In genomic region chr1:60911980-60912692, GRCh38 we compare ENCODE assay signal across 12 cellular contexts.
DNase-seq lines count a peak whose midpoint lies in the region; ATAC-seq and TF ChIP-seq lines count a peak whose summit lies in the region.
"Had no signal": no experiment of that assay in that cellular context is flagged by ENCODE, and none has a peak within 500 bp of the region (broad histone marks: within the 10 kb centered on the region; RNA-seq: fewer than 3 reads in every experiment).

No MANE protein-coding gene starts in this region.

- 57 to 61% methylated on average over 9 of the region's 9 CpGs for WGBS in thyroid gland, 2 donors

- no peak overlapping the region for H3K27ac ChIP-seq in thyroid gland
- H3K27ac ChIP-seq: 22Rv1, KMS-11 had no signal

- in situ Hi-C loops in GM13976 (cut with MboI; ENCODE audit: low sequenced_read_pairs, unreplicated experiment): no loop called here

- intact Hi-C loops in left cardiac atrium (cut with DNase I): no loop called here
- intact Hi-C loops in thyroid gland (cut with DNase I): no loop called here

- ATAC-seq in left cardiac atrium: peak; percentile 85 to 91

- no peaks in the 10 kb centered on the region for H3K4me1 ChIP-seq in thyroid gland

- TF ChIP-seq POLR2A in thyroid gland (IDR thresholded peaks at IDR 0.05): no peak
- no peak for TF ChIP-seq POLR2A in erythroblast (IDR thresholded peaks at IDR 0.05; ENCODE audit: low read length)

- TF ChIP-seq CTCF in thyroid gland (IDR thresholded peaks at IDR 0.05) (no peak), GM13976 (IDR thresholded peaks at IDR 0.05; ENCODE audit: borderline replicate concordance, control extremely low read depth, extremely low read depth, insufficient read depth, missing control alignments) (no peak)

- no peaks in the 10 kb centered on the region for H3K27me3 ChIP-seq in thyroid gland

- no peak overlapping the region for H3K4me3 ChIP-seq in thyroid gland (replicated peaks in 1 of 3)

- no peaks in the 10 kb centered on the region for H3K36me3 ChIP-seq in thyroid gland

- peak; percentile 37 for DNase-seq in DMS153 (lab: John Stamatoyannopoulos, UW)
- DNase-seq in DMS153 treated with DMSO at 0.1 percent for 48 hours (lab: John Stamatoyannopoulos, UW; ENCODE audit: unreplicated experiment): no peak
- DNase-seq in NCI-H82 treated with DMSO at 0.1 percent for 48 hours (lab: John Stamatoyannopoulos, UW; ENCODE audit: unreplicated experiment): peak; percentile 33
- DNase-seq in left cardiac atrium: peak; percentile 59
- peak; percentile 17 to 19 for DNase-seq in thyroid gland
- DNase-seq in erythroblast (lab: John Stamatoyannopoulos, UW): no peak
- DNase-seq in activated CD8-positive, alpha-beta memory T cell treated with anti-CD3 and anti-CD28 coated beads, Interleukin-2, amount 50 U/mL, for 48 hours: no peak
- no peak for DNase-seq in GM13976 (ENCODE audit: low spot score)
- DNase-seq: activated CD8-positive, alpha-beta memory T cell treated with anti-CD3 and anti-CD28 coated beads for 24 hours; Calu3 had no signal

- no peaks in the 10 kb centered on the region for H3K9me3 ChIP-seq in thyroid gland

Comparison
In these comparisons a context has a peak if more than half of its experiments do, and no peak if none do; other contexts are left out.
1. DNase-seq: peak in DMS153 (single experiment), NCI-H82 treated with DMSO at 0.1 percent for 48 hours (single experiment), left cardiac atrium (single experiment) and thyroid gland (2 of 2); none in DMS153 treated with DMSO at 0.1 percent for 48 hours (single experiment), erythroblast (0 of 2), activated CD8-positive, alpha-beta memory T cell treated with anti-CD3 and anti-CD28 coated beads, Interleukin-2, amount 50 U/mL, for 48 hours (single experiment) and GM13976 (single experiment).